Comparison of ENCODE assay signal across 16 cellular contexts in genomic region chr2:66322481-66322880, GRCh38.
"Had no signal": no experiment of that assay in that cellular context is flagged by ENCODE, and none has a peak within 500 bp of the region (broad histone marks: within the 10 kb centered on the region; RNA-seq: fewer than 3 reads in every experiment).

No MANE protein-coding gene starts in this region.

- H3K27me3 ChIP-seq: ovary, vagina had no signal

- H3K27ac ChIP-seq: dorsolateral prefrontal cortex, ovary, tibial artery, upper lobe of right lung, vagina had no signal

- H3K4me1 ChIP-seq: tibial artery, upper lobe of right lung, vagina had no signal

- H3K4me3 Mint-ChIP-seq: naive B cell had no signal

- H3K9me3 ChIP-seq: ovary, tibial artery, upper lobe of right lung, vagina had no signal

- H3K4me3 ChIP-seq: dorsolateral prefrontal cortex, ovary, tibial artery, upper lobe of right lung, vagina had no signal

- H3K27ac Mint-ChIP-seq: naive B cell had no signal

- H3K4me1 Mint-ChIP-seq: naive B cell had no signal

- ATAC-seq: esophagus mucosa, left colon, right cardiac atrium, upper lobe of right lung had no signal

- DNase-seq: cortex of kidney; dorsolateral prefrontal cortex; effector CD8-positive, alpha-beta T cell; left colon; mesendoderm; naive B cell; ovary; right cardiac atrium; small intestine; stimulated activated CD4-positive, alpha-beta T cell treated with anti-CD3 and anti-CD28 coated beads, Interleukin-12 subunit alpha, Interleukin-12 subunit beta, amount 100 ng/mL, for 4 hours; stimulated activated CD4-positive, alpha-beta T cell treated with anti-CD3 and anti-CD28 coated beads, Interleukin-2, amount 100 ng/mL, for 48 hours; stimulated activated naive CD4-positive, alpha-beta T cell treated with Interleukin-2 at 50 U/mL for 16 hours; tibial artery; upper lobe of right lung had no signal

- H3K36me3 Mint-ChIP-seq: naive B cell had no signal

- H3K36me3 ChIP-seq: ovary, tibial artery, upper lobe of right lung, vagina had no signal
